In the genomic region with DNA sequence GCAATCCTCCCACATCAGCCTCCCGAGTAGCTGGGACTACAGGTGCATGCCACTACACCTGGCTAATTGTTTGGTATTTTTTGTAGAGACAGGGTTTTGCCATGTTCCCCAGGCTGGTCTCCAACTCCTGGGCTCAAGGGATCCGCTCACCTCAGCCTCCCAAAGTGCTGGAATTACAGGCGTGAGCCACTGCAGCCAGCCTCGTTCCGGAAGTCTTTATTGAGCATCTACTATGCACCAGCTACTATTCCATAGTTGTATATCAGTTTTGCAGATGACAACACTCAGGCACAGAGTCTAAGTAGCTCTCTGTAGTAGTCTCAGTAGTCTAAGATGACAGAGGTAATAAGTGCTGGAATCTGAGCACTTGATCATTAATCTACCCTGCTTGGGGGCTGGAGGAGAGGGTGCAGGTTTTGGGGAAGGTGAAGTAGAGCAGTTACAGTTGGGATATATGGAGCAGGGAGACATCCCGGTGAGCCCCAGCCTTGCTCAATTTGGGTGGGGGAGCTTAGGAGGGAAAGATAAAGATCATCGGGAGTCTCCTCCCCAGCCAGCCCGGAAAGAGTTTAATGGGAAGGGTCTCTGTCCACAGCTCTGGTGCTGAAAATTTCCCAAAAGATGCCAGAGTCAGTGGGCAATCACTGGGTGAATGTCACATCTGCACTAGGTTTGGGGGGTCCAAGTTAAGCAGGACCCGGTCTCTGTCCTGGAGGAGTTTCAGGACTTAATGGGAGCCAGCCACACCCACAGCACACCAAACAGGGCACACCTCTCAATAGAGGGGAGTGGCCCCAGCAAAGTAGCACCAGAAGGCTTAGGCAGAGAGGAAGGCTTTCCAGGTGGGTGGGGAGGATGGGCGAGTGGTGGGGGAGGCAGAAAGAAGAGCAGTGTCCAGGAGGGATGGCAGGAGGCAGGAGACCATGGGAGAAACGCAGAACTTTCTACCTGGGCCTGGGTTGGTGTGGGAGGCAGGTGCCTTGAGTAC, we compare ENCODE assay signal across 2 cellular contexts.
A peak's percentile ranks its signal among the peaks of the same experiment; 100 is the strongest.
TF ChIP-seq lines count a peak whose summit lies in the region.

No MANE protein-coding gene starts in this region.

TF ChIP-seq in GM23338, 12 proteins besides CTCF, POLR2A, EP300 and RAD21:
- TF ChIP-seq, protein P1, sequence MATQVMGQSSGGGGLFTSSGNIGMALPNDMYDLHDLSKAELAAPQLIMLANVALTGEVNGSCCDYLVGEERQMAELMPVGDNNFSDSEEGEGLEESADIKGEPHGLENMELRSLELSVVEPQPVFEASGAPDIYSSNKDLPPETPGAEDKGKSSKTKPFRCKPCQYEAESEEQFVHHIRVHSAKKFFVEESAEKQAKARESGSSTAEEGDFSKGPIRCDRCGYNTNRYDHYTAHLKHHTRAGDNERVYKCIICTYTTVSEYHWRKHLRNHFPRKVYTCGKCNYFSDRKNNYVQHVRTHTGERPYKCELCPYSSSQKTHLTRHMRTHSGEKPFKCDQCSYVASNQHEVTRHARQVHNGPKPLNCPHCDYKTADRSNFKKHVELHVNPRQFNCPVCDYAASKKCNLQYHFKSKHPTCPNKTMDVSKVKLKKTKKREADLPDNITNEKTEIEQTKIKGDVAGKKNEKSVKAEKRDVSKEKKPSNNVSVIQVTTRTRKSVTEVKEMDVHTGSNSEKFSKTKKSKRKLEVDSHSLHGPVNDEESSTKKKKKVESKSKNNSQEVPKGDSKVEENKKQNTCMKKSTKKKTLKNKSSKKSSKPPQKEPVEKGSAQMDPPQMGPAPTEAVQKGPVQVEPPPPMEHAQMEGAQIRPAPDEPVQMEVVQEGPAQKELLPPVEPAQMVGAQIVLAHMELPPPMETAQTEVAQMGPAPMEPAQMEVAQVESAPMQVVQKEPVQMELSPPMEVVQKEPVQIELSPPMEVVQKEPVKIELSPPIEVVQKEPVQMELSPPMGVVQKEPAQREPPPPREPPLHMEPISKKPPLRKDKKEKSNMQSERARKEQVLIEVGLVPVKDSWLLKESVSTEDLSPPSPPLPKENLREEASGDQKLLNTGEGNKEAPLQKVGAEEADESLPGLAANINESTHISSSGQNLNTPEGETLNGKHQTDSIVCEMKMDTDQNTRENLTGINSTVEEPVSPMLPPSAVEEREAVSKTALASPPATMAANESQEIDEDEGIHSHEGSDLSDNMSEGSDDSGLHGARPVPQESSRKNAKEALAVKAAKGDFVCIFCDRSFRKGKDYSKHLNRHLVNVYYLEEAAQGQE (IDR thresholded peaks at IDR 0.05; ENCODE audit: unreplicated experiment) = peak; percentile 75
- TF ChIP-seq ZNF114 (CRISPR knock-in tag; IDR thresholded peaks at IDR 0.05) (no peak), JUNB (IDR thresholded peaks at IDR 0.05; ENCODE audit: unreplicated experiment) (no peak), EZH2 (IDR thresholded peaks at IDR 0.05; ENCODE audit: low read depth, unreplicated experiment) (peak; percentile 13)

TF ChIP-seq in HepG2, 621 proteins besides CTCF, POLR2A, EP300 and RAD21:
- TF ChIP-seq, protein P1 (IDR thresholded peaks at IDR 0.05; ENCODE audit: borderline replicate concordance in 1 of 2, low read depth in 1 of 2, low read length in 2 of 2) = peak; percentile 49 to 93
- TF ChIP-seq, protein P2, sequence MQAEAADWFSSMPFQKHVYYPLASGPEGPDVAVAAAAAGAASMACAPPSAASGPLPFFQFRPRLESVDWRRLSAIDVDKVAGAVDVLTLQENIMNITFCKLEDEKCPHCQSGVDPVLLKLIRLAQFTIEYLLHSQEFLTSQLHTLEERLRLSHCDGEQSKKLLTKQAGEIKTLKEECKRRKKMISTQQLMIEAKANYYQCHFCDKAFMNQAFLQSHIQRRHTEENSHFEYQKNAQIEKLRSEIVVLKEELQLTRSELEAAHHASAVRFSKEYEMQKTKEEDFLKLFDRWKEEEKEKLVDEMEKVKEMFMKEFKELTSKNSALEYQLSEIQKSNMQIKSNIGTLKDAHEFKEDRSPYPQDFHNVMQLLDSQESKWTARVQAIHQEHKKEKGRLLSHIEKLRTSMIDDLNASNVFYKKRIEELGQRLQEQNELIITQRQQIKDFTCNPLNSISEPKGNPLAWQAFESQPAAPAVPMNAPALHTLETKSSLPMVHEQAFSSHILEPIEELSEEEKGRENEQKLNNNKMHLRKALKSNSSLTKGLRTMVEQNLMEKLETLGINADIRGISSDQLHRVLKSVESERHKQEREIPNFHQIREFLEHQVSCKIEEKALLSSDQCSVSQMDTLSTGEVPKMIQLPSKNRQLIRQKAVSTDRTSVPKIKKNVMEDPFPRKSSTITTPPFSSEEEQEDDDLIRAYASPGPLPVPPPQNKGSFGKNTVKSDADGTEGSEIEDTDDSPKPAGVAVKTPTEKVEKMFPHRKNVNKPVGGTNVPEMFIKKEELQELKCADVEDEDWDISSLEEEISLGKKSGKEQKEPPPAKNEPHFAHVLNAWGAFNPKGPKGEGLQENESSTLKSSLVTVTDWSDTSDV (CRISPR knock-in tag; IDR thresholded peaks at IDR 0.05) = no peak
- TF ChIP-seq ZFY (CRISPR knock-in tag; IDR thresholded peaks at IDR 0.05) = no peak
- TF ChIP-seq, protein P3, sequence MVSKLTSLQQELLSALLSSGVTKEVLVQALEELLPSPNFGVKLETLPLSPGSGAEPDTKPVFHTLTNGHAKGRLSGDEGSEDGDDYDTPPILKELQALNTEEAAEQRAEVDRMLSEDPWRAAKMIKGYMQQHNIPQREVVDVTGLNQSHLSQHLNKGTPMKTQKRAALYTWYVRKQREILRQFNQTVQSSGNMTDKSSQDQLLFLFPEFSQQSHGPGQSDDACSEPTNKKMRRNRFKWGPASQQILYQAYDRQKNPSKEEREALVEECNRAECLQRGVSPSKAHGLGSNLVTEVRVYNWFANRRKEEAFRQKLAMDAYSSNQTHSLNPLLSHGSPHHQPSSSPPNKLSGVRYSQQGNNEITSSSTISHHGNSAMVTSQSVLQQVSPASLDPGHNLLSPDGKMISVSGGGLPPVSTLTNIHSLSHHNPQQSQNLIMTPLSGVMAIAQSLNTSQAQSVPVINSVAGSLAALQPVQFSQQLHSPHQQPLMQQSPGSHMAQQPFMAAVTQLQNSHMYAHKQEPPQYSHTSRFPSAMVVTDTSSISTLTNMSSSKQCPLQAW (CRISPR knock-in tag; IDR thresholded peaks at IDR 0.05) = no peak
- TF ChIP-seq, protein P4, sequence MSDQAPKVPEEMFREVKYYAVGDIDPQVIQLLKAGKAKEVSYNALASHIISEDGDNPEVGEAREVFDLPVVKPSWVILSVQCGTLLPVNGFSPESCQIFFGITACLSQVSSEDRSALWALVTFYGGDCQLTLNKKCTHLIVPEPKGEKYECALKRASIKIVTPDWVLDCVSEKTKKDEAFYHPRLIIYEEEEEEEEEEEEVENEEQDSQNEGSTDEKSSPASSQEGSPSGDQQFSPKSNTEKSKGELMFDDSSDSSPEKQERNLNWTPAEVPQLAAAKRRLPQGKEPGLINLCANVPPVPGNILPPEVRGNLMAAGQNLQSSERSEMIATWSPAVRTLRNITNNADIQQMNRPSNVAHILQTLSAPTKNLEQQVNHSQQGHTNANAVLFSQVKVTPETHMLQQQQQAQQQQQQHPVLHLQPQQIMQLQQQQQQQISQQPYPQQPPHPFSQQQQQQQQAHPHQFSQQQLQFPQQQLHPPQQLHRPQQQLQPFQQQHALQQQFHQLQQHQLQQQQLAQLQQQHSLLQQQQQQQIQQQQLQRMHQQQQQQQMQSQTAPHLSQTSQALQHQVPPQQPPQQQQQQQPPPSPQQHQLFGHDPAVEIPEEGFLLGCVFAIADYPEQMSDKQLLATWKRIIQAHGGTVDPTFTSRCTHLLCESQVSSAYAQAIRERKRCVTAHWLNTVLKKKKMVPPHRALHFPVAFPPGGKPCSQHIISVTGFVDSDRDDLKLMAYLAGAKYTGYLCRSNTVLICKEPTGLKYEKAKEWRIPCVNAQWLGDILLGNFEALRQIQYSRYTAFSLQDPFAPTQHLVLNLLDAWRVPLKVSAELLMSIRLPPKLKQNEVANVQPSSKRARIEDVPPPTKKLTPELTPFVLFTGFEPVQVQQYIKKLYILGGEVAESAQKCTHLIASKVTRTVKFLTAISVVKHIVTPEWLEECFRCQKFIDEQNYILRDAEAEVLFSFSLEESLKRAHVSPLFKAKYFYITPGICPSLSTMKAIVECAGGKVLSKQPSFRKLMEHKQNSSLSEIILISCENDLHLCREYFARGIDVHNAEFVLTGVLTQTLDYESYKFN (CRISPR knock-in tag; conservative IDR thresholded peaks at IDR 0.05) = no peak
- no peak for TF ChIP-seq CAMTA2 (CRISPR knock-in tag; IDR thresholded peaks at IDR 0.05; ENCODE audit: borderline replicate concordance)
- TF ChIP-seq MTF2 (CRISPR knock-in tag; IDR thresholded peaks at IDR 0.05; ENCODE audit: borderline replicate concordance) = no peak
- no peak for TF ChIP-seq ONECUT2 (CRISPR knock-in tag; IDR thresholded peaks at IDR 0.05)
- TF ChIP-seq ZNF260 (CRISPR knock-in tag; IDR thresholded peaks at IDR 0.05; ENCODE audit: borderline replicate concordance, low read depth) = no peak
- peak; percentile 67 for TF ChIP-seq EHMT2 (IDR thresholded peaks at IDR 0.05; ENCODE audit: borderline replicate concordance, low read depth, low read length)
- TF ChIP-seq KLF15 (CRISPR knock-in tag; IDR thresholded peaks at IDR 0.05; ENCODE audit: borderline replicate concordance) = no peak
- TF ChIP-seq EZH2 (conservative IDR thresholded peaks at IDR 0.05; ENCODE audit: low read depth, low read length) = 0 out of 2 replicates have a peak, but pooled peaks have one; percentile 55
- TF ChIP-seq MIER2 (CRISPR knock-in tag; IDR thresholded peaks at IDR 0.05) = peak; percentile 90
- TF ChIP-seq ZNF501 (CRISPR knock-in tag; IDR thresholded peaks at IDR 0.05) = no peak
- no peak for TF ChIP-seq STAT5B (CRISPR knock-in tag; IDR thresholded peaks at IDR 0.05)
